In the genomic region with DNA sequence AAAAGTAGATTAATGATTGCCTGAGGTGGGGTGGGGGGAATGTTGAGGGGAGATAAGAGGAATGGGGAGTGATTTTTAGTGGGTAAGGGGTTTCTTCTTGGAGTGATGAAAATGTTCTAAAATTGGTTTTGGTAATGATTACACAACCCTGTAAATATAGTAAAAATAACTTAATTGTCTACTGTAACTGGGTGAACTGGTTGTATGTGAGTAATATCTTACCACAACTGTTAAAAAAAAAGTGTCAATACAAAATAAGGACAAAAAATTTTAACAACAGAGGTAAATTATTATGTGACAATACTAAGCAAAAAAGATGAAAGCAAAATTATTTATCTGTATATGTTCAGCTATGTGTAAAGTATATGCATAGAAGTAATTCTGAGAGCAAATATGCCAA, we compare ENCODE assay signal across 9 cellular contexts.
"Had no signal": no experiment of that assay in that cellular context is flagged by ENCODE, and none has a peak within 500 bp of the region (broad histone marks: within the 10 kb centered on the region; RNA-seq: fewer than 3 reads in every experiment).

No MANE protein-coding gene starts in this region.

- ATAC-seq: HCT116, HepG2 had no signal

- DNase-seq: GOT3, H7, HFFc6, KBM-7 had no signal

- H3K36me3 ChIP-seq: HAP-1 had no signal

- H3K36me3 Mint-ChIP-seq: IgD-negative memory B cell had no signal

- H3K4me3 Mint-ChIP-seq: HFFc6, IgD-negative memory B cell had no signal

- H3K9me3 Mint-ChIP-seq: HFFc6 had no signal

- H3K4me3 ChIP-seq: HAP-1 had no signal

- H3K4me1 Mint-ChIP-seq: IgD-negative memory B cell had no signal

- H3K27ac Mint-ChIP-seq: HFFc6, IgD-negative memory B cell had no signal

- H3K4me1 ChIP-seq: HAP-1 had no signal

- H3K9me3 ChIP-seq: HAP-1 had no signal

- H3K27ac ChIP-seq: HL-60 had no signal
